Comparison of ENCODE assay signal across 10 cellular contexts in the genomic region with DNA sequence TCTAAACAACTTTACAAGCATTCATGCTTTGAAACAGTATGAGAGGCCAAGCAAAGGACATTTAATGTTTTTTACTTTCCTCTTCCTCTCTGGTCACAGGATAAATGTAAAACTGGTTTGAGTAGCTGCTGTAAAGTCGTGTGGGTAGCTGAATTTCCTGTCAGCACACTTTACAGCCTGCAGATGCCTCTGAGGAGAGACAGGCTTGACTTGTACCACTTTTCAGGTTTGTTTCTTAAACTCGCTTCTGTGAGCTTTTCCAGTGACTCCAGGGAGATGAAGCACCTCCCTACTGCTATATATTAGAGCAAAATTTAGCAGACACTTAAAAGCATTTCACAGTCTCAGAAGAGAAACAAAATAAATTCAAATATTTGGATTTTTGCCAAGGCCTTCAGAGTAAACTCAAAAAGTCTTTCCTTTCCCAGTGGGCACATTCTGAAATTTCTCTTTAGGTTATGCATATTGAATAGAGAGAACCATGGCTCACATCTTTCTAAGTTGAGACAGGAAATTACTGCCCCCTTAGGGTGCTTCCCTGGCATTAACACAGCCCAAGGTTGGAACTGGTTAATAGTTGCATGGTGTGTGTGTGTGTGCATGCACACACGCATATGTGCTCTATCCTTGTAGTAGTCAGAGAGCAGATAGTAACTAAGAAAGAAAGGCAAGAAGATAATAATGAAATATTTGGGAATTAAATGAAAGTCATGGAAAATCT.
DNase-seq lines count a peak whose midpoint lies in the region; ATAC-seq lines count a peak whose summit lies in the region.
"Had no signal": no experiment of that assay in that cellular context is flagged by ENCODE, and none has a peak within 500 bp of the region (broad histone marks: within the 10 kb centered on the region; RNA-seq: fewer than 3 reads in every experiment).

No MANE protein-coding gene starts in this region.

- H3K4me3 ChIP-seq in H7 (ENCODE audit: insufficient read depth, low read depth, low read length) (no peak overlapping the region), SK-N-MC (peak overlapping the region; percentile 40)

- H3K27me3 ChIP-seq in H7 (ENCODE audit: control insufficient read depth, insufficient read depth, low read length) = no peaks in the 10 kb centered on the region

- ATAC-seq in GM21423 (IDR thresholded peaks at IDR 0.05; ENCODE audit: unreplicated experiment) = no peak
- no peak for ATAC-seq in HG03439 (IDR thresholded peaks at IDR 0.05; ENCODE audit: unreplicated experiment)

- DNase-seq in D341Med (ENCODE audit: low spot score) (peak; percentile 21), H7 (peak; percentile 30), SK-N-MC (ENCODE audit: low read depth, low spot score) (peak; percentile 42), left kidney (ENCODE audit: low read depth, low spot score) (peak; percentile 35), nucleus accumbens (lab: John Stamatoyannopoulos, UW) (no peak)
- DNase-seq in activated T-cell treated with anti-CD3 and anti-CD28 coated beads, Interleukin-2, amount 50 U/mL, for 1 hour = no peak
- DNase-seq: COR-L47, NCI-H1092 treated with DMSO at 0.1 percent for 48 hours had no signal

- H3K27ac ChIP-seq in SK-N-MC = peak overlapping the region; percentile 60; the same call in 1 of the 2 replicates

- H3K36me3 ChIP-seq in H7 (replicated peaks; ENCODE audit: control insufficient read depth, insufficient read depth, low read length) (no peaks in the 10 kb centered on the region), SK-N-MC (ENCODE audit: insufficient read depth, low read length) (no peaks in the 10 kb centered on the region)

- H3K9me3 ChIP-seq in SK-N-MC (ENCODE audit: low read depth, low read length) = no peaks in the 10 kb centered on the region

- no peak overlapping the region for H3K9ac ChIP-seq in SK-N-MC (ENCODE audit: insufficient read length)

Comparison
In these comparisons a context has a peak if more than half of its experiments do, and no peak if none do; other contexts are left out.
1. DNase-seq: peak in D341Med (single experiment), H7 (single experiment), SK-N-MC (single experiment) and left kidney (single experiment); none in activated T-cell treated with anti-CD3 and anti-CD28 coated beads, Interleukin-2, amount 50 U/mL, for 1 hour (single experiment) and nucleus accumbens (0 of 56).